ENCODE assay signal across 1 cellular context in the genomic region with DNA sequence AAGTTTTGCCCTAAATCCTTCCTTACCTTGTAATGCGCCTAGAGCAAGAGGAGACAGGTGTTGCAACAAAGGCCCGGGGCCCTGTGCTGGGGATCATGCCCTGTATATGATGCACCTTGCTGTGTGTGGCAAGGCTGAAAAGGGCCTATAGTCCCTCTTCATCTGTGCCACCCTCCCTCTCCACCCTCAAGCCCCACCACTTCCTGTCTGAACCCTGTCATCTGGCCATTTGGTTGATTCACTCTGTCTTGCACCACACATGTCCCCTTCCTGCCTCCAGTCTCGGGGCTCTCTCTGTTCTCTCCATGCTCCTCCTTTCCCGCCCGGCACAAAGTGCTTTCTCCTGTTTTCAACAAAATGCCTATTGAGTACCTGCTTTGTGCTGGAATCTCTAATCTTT.
TF ChIP-seq lines count a peak whose summit lies in the region.

No MANE protein-coding gene starts in this region.

TF ChIP-seq in H1, 55 proteins besides CTCF, POLR2A, EP300 and RAD21:
- TF ChIP-seq, protein P1, sequence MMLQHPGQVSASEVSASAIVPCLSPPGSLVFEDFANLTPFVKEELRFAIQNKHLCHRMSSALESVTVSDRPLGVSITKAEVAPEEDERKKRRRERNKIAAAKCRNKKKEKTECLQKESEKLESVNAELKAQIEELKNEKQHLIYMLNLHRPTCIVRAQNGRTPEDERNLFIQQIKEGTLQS (IDR thresholded peaks at IDR 0.05; ENCODE audit: insufficient read depth, low read depth, low read length): no peak
- no peak for TF ChIP-seq GTF2F1 (IDR thresholded peaks at IDR 0.05; ENCODE audit: borderline replicate concordance, low read depth, low read length)
- TF ChIP-seq RXRA (IDR thresholded peaks at IDR 0.05; ENCODE audit: insufficient read depth, low read depth, low read length): no peak
- no peak for TF ChIP-seq NANOG (IDR thresholded peaks at IDR 0.05; ENCODE audit: insufficient read depth, low read depth, low read length, poor library complexity, severe bottlenecking)
- no peak for TF ChIP-seq SP2 (IDR thresholded peaks at IDR 0.05; ENCODE audit: low read length)
- TF ChIP-seq PHF8 (conservative IDR thresholded peaks at IDR 0.05; ENCODE audit: low read depth, low read length): no peak
- no peak for TF ChIP-seq SAP30 (IDR thresholded peaks at IDR 0.05; ENCODE audit: insufficient read depth, insufficient replicate concordance, low read length)
- TF ChIP-seq TBP (IDR thresholded peaks at IDR 0.05; ENCODE audit: low read depth, low read length): no peak
- no peak for TF ChIP-seq SP4 (IDR thresholded peaks at IDR 0.05; ENCODE audit: low read length)
- TF ChIP-seq, protein P2, sequence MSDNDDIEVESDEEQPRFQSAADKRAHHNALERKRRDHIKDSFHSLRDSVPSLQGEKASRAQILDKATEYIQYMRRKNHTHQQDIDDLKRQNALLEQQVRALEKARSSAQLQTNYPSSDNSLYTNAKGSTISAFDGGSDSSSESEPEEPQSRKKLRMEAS (IDR thresholded peaks at IDR 0.05): no peak
- no peak for TF ChIP-seq CHD2 (IDR thresholded peaks at IDR 0.05; ENCODE audit: low read length)
- TF ChIP-seq CBX8 (IDR thresholded peaks at IDR 0.05; ENCODE audit: borderline replicate concordance, low read depth, low read length): no peak
- TF ChIP-seq HDAC2 (IDR thresholded peaks at IDR 0.05; ENCODE audit: borderline replicate concordance in 1 of 2, low read depth in 2 of 2, low read length in 2 of 2): no peak
